In the genomic region with DNA sequence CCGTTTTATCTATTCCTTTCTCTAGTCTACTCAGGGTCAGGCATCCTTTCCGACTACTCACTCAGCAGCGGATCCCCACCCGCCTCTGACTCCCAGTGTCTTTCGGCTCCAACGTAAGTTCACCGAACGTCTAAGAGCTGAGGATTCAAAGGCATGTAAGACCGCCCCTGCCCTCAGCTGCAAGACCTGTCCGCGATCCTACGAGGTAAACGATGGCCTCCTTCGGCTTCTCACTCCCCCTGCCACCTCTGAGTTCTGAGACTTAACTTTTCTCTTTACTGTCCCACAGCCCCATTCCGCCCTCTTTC, we compare ENCODE assay signal across 2 cellular contexts.
TF ChIP-seq lines count a peak whose summit lies in the region.

No MANE protein-coding gene starts in this region.

TF ChIP-seq in IMR-90, 13 proteins besides CTCF, POLR2A, EP300 and RAD21:
- TF ChIP-seq BHLHE40 (IDR thresholded peaks at IDR 0.05; ENCODE audit: low read depth, low read length) (no peak), MAZ (IDR thresholded peaks at IDR 0.05; ENCODE audit: borderline replicate concordance, low read depth, low read length) (no peak), MAFK (IDR thresholded peaks at IDR 0.05; ENCODE audit: low read depth, low read length) (no peak), MXI1 (IDR thresholded peaks at IDR 0.05; ENCODE audit: borderline replicate concordance, low read depth, low read length) (no peak), NFE2L2 (IDR thresholded peaks at IDR 0.05; ENCODE audit: low read depth, low read length) (no peak)
- TF ChIP-seq, protein P1, sequence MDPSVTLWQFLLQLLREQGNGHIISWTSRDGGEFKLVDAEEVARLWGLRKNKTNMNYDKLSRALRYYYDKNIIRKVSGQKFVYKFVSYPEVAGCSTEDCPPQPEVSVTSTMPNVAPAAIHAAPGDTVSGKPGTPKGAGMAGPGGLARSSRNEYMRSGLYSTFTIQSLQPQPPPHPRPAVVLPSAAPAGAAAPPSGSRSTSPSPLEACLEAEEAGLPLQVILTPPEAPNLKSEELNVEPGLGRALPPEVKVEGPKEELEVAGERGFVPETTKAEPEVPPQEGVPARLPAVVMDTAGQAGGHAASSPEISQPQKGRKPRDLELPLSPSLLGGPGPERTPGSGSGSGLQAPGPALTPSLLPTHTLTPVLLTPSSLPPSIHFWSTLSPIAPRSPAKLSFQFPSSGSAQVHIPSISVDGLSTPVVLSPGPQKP (IDR thresholded peaks at IDR 0.05; ENCODE audit: borderline replicate concordance, low read depth, low read length): no peak
TF ChIP-seq in IMR-90: peak in this region for 0.

TF ChIP-seq in neural cell, 6 proteins besides CTCF, POLR2A, EP300 and RAD21:
- TF ChIP-seq MXI1 (conservative IDR thresholded peaks at IDR 0.05; ENCODE audit: poor library complexity, severe bottlenecking) (no peak), EZH2 (IDR thresholded peaks at IDR 0.05; ENCODE audit: borderline replicate concordance, insufficient read depth, low read length, poor library complexity, severe bottlenecking) (no peak), SMC3 (conservative IDR thresholded peaks at IDR 0.05; ENCODE audit: poor library complexity) (no peak), TAF1 (IDR thresholded peaks at IDR 0.05; ENCODE audit: low read depth) (no peak), POLR2AphosphoS5 (IDR thresholded peaks at IDR 0.05) (no peak)
- TF ChIP-seq, protein P2, sequence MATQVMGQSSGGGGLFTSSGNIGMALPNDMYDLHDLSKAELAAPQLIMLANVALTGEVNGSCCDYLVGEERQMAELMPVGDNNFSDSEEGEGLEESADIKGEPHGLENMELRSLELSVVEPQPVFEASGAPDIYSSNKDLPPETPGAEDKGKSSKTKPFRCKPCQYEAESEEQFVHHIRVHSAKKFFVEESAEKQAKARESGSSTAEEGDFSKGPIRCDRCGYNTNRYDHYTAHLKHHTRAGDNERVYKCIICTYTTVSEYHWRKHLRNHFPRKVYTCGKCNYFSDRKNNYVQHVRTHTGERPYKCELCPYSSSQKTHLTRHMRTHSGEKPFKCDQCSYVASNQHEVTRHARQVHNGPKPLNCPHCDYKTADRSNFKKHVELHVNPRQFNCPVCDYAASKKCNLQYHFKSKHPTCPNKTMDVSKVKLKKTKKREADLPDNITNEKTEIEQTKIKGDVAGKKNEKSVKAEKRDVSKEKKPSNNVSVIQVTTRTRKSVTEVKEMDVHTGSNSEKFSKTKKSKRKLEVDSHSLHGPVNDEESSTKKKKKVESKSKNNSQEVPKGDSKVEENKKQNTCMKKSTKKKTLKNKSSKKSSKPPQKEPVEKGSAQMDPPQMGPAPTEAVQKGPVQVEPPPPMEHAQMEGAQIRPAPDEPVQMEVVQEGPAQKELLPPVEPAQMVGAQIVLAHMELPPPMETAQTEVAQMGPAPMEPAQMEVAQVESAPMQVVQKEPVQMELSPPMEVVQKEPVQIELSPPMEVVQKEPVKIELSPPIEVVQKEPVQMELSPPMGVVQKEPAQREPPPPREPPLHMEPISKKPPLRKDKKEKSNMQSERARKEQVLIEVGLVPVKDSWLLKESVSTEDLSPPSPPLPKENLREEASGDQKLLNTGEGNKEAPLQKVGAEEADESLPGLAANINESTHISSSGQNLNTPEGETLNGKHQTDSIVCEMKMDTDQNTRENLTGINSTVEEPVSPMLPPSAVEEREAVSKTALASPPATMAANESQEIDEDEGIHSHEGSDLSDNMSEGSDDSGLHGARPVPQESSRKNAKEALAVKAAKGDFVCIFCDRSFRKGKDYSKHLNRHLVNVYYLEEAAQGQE (IDR thresholded peaks at IDR 0.05; ENCODE audit: borderline replicate concordance): no peak
